In the genomic region with DNA sequence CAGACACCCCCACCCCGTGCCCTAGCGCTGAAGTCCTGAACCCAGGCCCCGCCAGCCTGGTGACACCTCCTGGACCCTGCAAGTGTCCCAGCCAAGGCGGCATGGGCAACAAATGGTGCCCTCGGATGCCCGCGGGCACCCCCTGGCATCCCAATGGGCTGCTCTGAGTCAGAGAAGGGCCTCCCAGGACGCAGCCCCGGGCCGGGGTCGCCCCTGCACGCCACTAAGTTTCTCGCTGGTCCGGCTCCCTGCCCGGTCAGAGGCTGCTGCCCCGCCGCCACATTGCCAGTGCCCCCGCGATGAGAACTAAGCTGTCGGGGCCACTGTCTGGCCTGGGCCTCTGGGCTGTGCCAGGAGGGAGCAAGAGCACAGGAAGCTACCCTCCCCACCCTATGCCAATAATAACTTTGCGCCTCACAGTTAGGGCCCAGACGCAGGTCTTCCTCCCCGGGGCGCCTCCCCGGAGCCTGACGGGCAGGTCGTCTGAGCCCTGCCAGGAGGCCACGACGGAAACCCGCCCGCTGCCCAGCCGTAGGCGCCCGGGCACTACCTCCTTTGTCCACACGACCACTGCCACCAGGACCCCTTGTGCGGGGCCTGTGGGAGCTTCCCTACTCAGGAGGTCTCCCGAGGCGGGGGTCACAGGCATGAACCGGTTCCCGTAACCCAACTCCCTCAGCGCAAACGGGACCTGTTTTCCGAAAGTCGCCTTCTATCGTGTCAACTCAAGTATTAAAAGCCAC, we compare ENCODE assay signal across 8 cellular contexts. TPM values are rescaled to one million over a fixed set of nuclear protein-coding genes. Genes with fewer than 3 reads are reported as not detected.
DNase-seq lines count a peak whose midpoint lies in the region; ATAC-seq and TF ChIP-seq lines count a peak whose summit lies in the region.

No MANE protein-coding gene starts in this region.

- no peaks in the 10 kb centered on the region for H4K20me1 ChIP-seq in OCI-LY7 (ENCODE audit: insufficient read depth, low read length)

- POLR2A ChIA-PET in OCI-LY7 (lab: Charles Lee): no interaction called here

- H3K4me3 ChIP-seq in GM12865 (ENCODE audit: low read depth, low read length): peak overlapping the region; percentile 66
- peak overlapping the region; percentile 72 for H3K4me3 ChIP-seq in OCI-LY7 (ENCODE audit: low read depth, low read length, poor library complexity, severe bottlenecking)
- H3K4me3 ChIP-seq in brain microvascular endothelial cell (ENCODE audit: low read depth, low read length): peak overlapping the region; percentile 51
- peak overlapping the region; percentile 47 to 67 (median 60) for H3K4me3 ChIP-seq in transverse colon

- H3K27me3 ChIP-seq in brain microvascular endothelial cell (replicated peaks) (no peaks in the 10 kb centered on the region), transverse colon (peaks cover 12% of the 10 kb centered on the region)

- H2AFZ ChIP-seq in OCI-LY7 (ENCODE audit: low read length): no peak overlapping the region

- H3K9me3 Mint-ChIP-seq in memory B cell: no peaks in the 10 kb centered on the region

- TF ChIP-seq CTCF in GM12865 (IDR thresholded peaks at IDR 0.05; ENCODE audit: insufficient read depth, low read depth, low read length, missing control alignments): no peak
- TF ChIP-seq CTCF in OCI-LY7 (conservative IDR thresholded peaks at IDR 0.05; ENCODE audit: low read length): no peak
- no peak for TF ChIP-seq CTCF in brain microvascular endothelial cell (IDR thresholded peaks at IDR 0.05; ENCODE audit: low read depth, low read length, missing control alignments)
- peak in 3 of 5 experiments; percentile 10 to 44 (median 42) for TF ChIP-seq CTCF in transverse colon (IDR thresholded peaks at IDR 0.05)

- no peaks in the 10 kb centered on the region for H3K36me3 ChIP-seq in OCI-LY7 (ENCODE audit: insufficient read depth, low read length)
- H3K36me3 ChIP-seq in brain microvascular endothelial cell (replicated peaks): no peaks in the 10 kb centered on the region
- H3K36me3 ChIP-seq in transverse colon: no peaks in the 10 kb centered on the region

- DNase-seq in GM12865 (ENCODE audit: low read depth): peak; percentile 69
- peak; percentile 59 for DNase-seq in OCI-LY7 (ENCODE audit: low spot score)
- no peak for DNase-seq in brain microvascular endothelial cell
- peak; percentile 29 to 51 for DNase-seq in memory B cell (ENCODE audit: low spot score in 2 of 2)
- DNase-seq in transverse colon: peak; percentile 64
- DNase-seq in substantia nigra (lab: John Stamatoyannopoulos, UW): no peak
- DNase-seq in NCI-H1105 (lab: John Stamatoyannopoulos, UW): no peak

- peaks cover 11% of the 10 kb centered on the region; the same call in 1 of the 2 replicates for H3K79me2 ChIP-seq in OCI-LY7 (ENCODE audit: insufficient read depth, low read depth, low read length)

- H3K9me2 ChIP-seq in OCI-LY7 (ENCODE audit: insufficient read depth, low read length): no peaks in the 10 kb centered on the region

- peaks cover 43% of the 10 kb centered on the region for H3K4me1 ChIP-seq in OCI-LY7 (ENCODE audit: insufficient read depth, low read length, poor library complexity, severe bottlenecking)
- H3K4me1 ChIP-seq in transverse colon: peaks cover 19 to 36% (median 30%) of the 10 kb centered on the region in 4 donors

- no TSS peak for BruUV-seq in OCI-LY7 (replicated peaks; lab: Mats Ljungman, UMichigan)

- CTCF ChIA-PET in OCI-LY7 (lab: Charles Lee; ENCODE audit: unreplicated experiment): no interaction called here

- H3K27ac ChIP-seq in OCI-LY7 (ENCODE audit: low read depth, low read length, poor library complexity, severe bottlenecking) (peak overlapping the region; percentile 71), brain microvascular endothelial cell (no peak overlapping the region), transverse colon (peak overlapping the region; percentile 71 to 84 (median 76)), substantia nigra (ENCODE audit: low read depth, low read length, poor library complexity, severe bottlenecking) (no peak overlapping the region)

- in situ Hi-C loops in brain microvascular endothelial cell (cut with HindIII; ENCODE audit: low pct_ligation_motif_present, low sequenced_read_pairs): no loop called here
- in situ Hi-C loops in transverse colon (cut with MboI; ENCODE audit: low pct_ligation_motif_present in 1 of 4, low pct_unique_long_range_greater_than_20kb in 1 of 4, low sequenced_read_pairs in 3 of 4): no loop called here

- intact Hi-C loops in OCI-LY7 (cut with micrococcal nuclease; ENCODE audit: unreplicated experiment): loop anchor here (1.0 to 10.0 kb wide), 3 partner anchors 51 to 210 kb away; a partner anchor contains a TSS
- intact Hi-C loops in transverse colon (cut with DNase I; ENCODE audit: low total_unique reads): no loop called here

- H3K4me1 Mint-ChIP-seq in memory B cell: peaks cover 38% of the 10 kb centered on the region

- H3K27me3 Mint-ChIP-seq in memory B cell: no peaks in the 10 kb centered on the region

- H3K4me2 ChIP-seq in OCI-LY7 (ENCODE audit: low read length): peak overlapping the region; percentile 80

- ATAC-seq in memory B cell (ENCODE audit: low read depth): no peak
- no peak for ATAC-seq in HG03469 (IDR thresholded peaks at IDR 0.05; ENCODE audit: unreplicated experiment)

- no peaks in the 10 kb centered on the region for H3K36me3 Mint-ChIP-seq in memory B cell

- H3K9me3 ChIP-seq in OCI-LY7 (ENCODE audit: low read length) (no peaks in the 10 kb centered on the region), transverse colon (no peaks in the 10 kb centered on the region)

- H3K4me3 Mint-ChIP-seq in memory B cell: peak overlapping the region; percentile 94

- peak overlapping the region; percentile 87 for H3K27ac Mint-ChIP-seq in memory B cell

- TF ChIP-seq POLR2A in transverse colon (IDR thresholded peaks at IDR 0.05): no peak

- no peak for TF ChIP-seq EP300 in transverse colon (IDR thresholded peaks at IDR 0.05; ENCODE audit: low read depth)

- WGBS in transverse colon (ENCODE audit: low coverage in 1 of 2), 2 donors: 4% methylated on average over 41 of the region's 45 CpGs; no CpG with 5 or more reads in 1 of the 2 donors

RNA-seq across cellular contexts. Expression of a gene that starts 1.4 kb away (rescaled TPM):
- 0.98 and 2.1 TPM in 2 replicates for total RNA-seq in OCI-LY7 (2014; rRNA removed; shearing (Covaris generic))
- total RNA-seq in OCI-LY7 (2022) (11.9 and 14.2 TPM in 2 replicates), transverse colon (1 to 10 TPM; 1.2 to 4.6 (median 3.1) TPM)

Comparison
In these comparisons a context has a peak if more than half of its experiments do, and no peak if none do; other contexts are left out.
1. DNase-seq: peak in GM12865 (single experiment), OCI-LY7 (single experiment), memory B cell (2 of 2) and transverse colon (single experiment); none in brain microvascular endothelial cell (single experiment), substantia nigra (0 of 49) and NCI-H1105 (single experiment).
2. CTCF ChIP-seq: peak in transverse colon (3 of 5); none in GM12865 (single experiment), OCI-LY7 (single experiment) and brain microvascular endothelial cell (single experiment).
3. H3K27ac ChIP-seq: peak in OCI-LY7 (single experiment) and transverse colon (4 of 4); none in brain microvascular endothelial cell (single experiment) and substantia nigra (single experiment).
4. Peak in every context shown above with its lines, with median percentiles within 50 percentile points of each other: H3K4me3 ChIP-seq.